11 cellular contexts compared by ENCODE assay signal in the genomic region with DNA sequence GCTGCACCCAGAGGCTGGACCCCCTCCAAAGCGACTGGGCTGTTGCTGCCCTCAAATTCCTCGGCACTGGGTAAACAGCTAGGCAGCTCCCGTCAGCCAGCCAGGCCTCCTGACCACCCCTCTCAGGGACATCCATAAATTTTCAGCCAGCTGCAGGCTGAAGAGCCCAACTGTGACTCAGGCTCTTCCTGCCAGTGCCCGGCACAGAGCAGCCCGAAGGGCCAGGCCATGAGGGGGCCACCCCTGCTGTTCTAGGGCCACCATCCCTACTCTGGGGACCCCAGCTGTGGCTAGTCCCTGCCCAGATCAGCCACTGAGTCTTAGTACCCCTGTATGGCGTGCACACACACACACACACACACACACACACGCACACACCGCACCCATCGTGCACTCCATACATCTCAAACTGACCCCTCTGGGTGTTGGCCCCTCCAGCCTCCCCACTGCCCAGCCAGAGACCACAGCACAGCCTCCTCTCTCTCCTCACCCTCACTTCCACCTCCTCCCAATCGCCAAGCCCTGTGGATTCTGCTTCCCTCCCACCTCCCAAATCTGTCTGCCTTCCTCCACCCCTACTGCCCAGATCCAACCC. TPM values are rescaled to one million over a fixed set of nuclear protein-coding genes. Genes with fewer than 3 reads are reported as not detected.
DNase-seq lines count a peak whose midpoint lies in the region; ATAC-seq and TF ChIP-seq lines count a peak whose summit lies in the region.
"Had no signal": no experiment of that assay in that cellular context is flagged by ENCODE, and none has a peak within 500 bp of the region (broad histone marks: within the 10 kb centered on the region; RNA-seq: fewer than 3 reads in every experiment).

No MANE protein-coding gene starts in this region.

- H3K27me3 Mint-ChIP-seq in GM23338 (ENCODE audit: insufficient read depth, low read depth, poor library complexity): peaks cover 7% of the 10 kb centered on the region
- H3K27me3 Mint-ChIP-seq in activated naive CD8-positive, alpha-beta T cell: no peaks in the 10 kb centered on the region
- H3K27me3 Mint-ChIP-seq in stimulated activated naive B cell treated with anti-CD40 and anti-IgM and Interleukin-4, amounts not matched to agents 10 μg/mL and 1 μg/mL and 100 μg/mL, for 72 hours: no peaks in the 10 kb centered on the region
- H3K27me3 Mint-ChIP-seq: IgD-negative memory B cell had no signal

- H3K9me3 Mint-ChIP-seq in GM23338: no peaks in the 10 kb centered on the region
- no peaks in the 10 kb centered on the region for H3K9me3 Mint-ChIP-seq in activated naive CD8-positive, alpha-beta T cell (ENCODE audit: low read depth)
- H3K9me3 Mint-ChIP-seq in stimulated activated naive B cell treated with anti-CD40 and anti-IgM and Interleukin-4, amounts not matched to agents 10 μg/mL and 1 μg/mL and 100 μg/mL, for 72 hours: no peaks in the 10 kb centered on the region
- H3K9me3 Mint-ChIP-seq: IgD-negative memory B cell had no signal

- H3K79me2 ChIP-seq in GM23338 (replicated peaks; ENCODE audit: insufficient read depth): no peaks in the 10 kb centered on the region

- no peak for TF ChIP-seq CTCF in GM23338 (conservative IDR thresholded peaks at IDR 0.05; ENCODE audit: low read depth in 2 of 2)

- no peak overlapping the region for H3K27ac ChIP-seq in GM23338 (ENCODE audit: low read depth)

- DNase-seq in GM23338 (ENCODE audit: low spot score) (no peak), kidney glomerular epithelial cell (lab: John Stamatoyannopoulos, UW) (peak; percentile 19), RKO (ENCODE audit: low spot score) (no peak)
- DNase-seq in stimulated activated naive B cell treated with anti-CD40 and anti-IgM and Interleukin-4, amounts not matched to agents 10 μg/mL and 1 μg/mL and 100 μg/mL, for 72 hours: no peak
- DNase-seq in activated effector memory CD4-positive, alpha-beta T cell treated with anti-CD3 and anti-CD28 coated beads, Interleukin-2, amount 50 U/mL, for 16 hours: no peak
- DNase-seq: activated CD8-positive, alpha-beta memory T cell treated with anti-CD3 and anti-CD28 coated beads for 24 hours; GOT3 had no signal

- ATAC-seq in GM23338 (no peak), HG03108 (IDR thresholded peaks at IDR 0.05; ENCODE audit: unreplicated experiment) (no peak)
- ATAC-seq in stimulated activated naive B cell treated with anti-CD40 and anti-IgM and Interleukin-4, amounts not matched to agents 10 μg/mL and 1 μg/mL and 100 μg/mL, for 72 hours (replicated peaks): no peak
- ATAC-seq: left lobe of liver had no signal

- no peaks in the 10 kb centered on the region for H3K36me3 Mint-ChIP-seq in GM23338 (ENCODE audit: low read depth)
- H3K36me3 Mint-ChIP-seq in activated naive CD8-positive, alpha-beta T cell: no peaks in the 10 kb centered on the region
- H3K36me3 Mint-ChIP-seq in stimulated activated naive B cell treated with anti-CD40 and anti-IgM and Interleukin-4, amounts not matched to agents 10 μg/mL and 1 μg/mL and 100 μg/mL, for 72 hours: no peaks in the 10 kb centered on the region
- H3K36me3 Mint-ChIP-seq: IgD-negative memory B cell had no signal

- H3K9me2 ChIP-seq in GM23338 (ENCODE audit: insufficient read depth): no peaks in the 10 kb centered on the region

- H3K4me3 ChIP-seq in GM23338: no peak overlapping the region

- H3K27ac Mint-ChIP-seq in GM23338: peak overlapping the region; percentile 73; the same call in 1 of the 2 replicates
- H3K27ac Mint-ChIP-seq in activated naive CD8-positive, alpha-beta T cell: peak overlapping the region; percentile 54
- H3K27ac Mint-ChIP-seq in stimulated activated naive B cell treated with anti-CD40 and anti-IgM and Interleukin-4, amounts not matched to agents 10 μg/mL and 1 μg/mL and 100 μg/mL, for 72 hours: peak overlapping the region; percentile 94

- no peak overlapping the region for H2AFZ ChIP-seq in GM23338

- H3K4me1 Mint-ChIP-seq in GM23338: peaks cover 8% of the 10 kb centered on the region
- H3K4me1 Mint-ChIP-seq in activated naive CD8-positive, alpha-beta T cell (ENCODE audit: low read depth): peaks cover 74% of the 10 kb centered on the region
- H3K4me1 Mint-ChIP-seq in stimulated activated naive B cell treated with anti-CD40 and anti-IgM and Interleukin-4, amounts not matched to agents 10 μg/mL and 1 μg/mL and 100 μg/mL, for 72 hours: peaks cover 63 to 86% of the 10 kb centered on the region in 2 donors

- no peak overlapping the region for H3K4me2 ChIP-seq in GM23338

- H3K27me3 ChIP-seq in GM23338 (ENCODE audit: insufficient read depth): no peaks in the 10 kb centered on the region

- no peaks in the 10 kb centered on the region for H3K36me3 ChIP-seq in GM23338 (ENCODE audit: insufficient read depth)

- no peaks in the 10 kb centered on the region for H3F3A ChIP-seq in GM23338 (replicated peaks; ENCODE audit: low read depth)

- H4K20me1 ChIP-seq in GM23338 (replicated peaks; ENCODE audit: insufficient read depth): no peaks in the 10 kb centered on the region

- H3K4me1 ChIP-seq in GM23338 (ENCODE audit: insufficient read depth): peaks cover 8% of the 10 kb centered on the region; the same call in 1 of the 2 replicates

- H3K4me3 Mint-ChIP-seq in GM23338: no peak overlapping the region
- H3K4me3 Mint-ChIP-seq in activated naive CD8-positive, alpha-beta T cell: no peak overlapping the region
- peak overlapping the region in 1 of 2 donors; percentile 41 for H3K4me3 Mint-ChIP-seq in stimulated activated naive B cell treated with anti-CD40 and anti-IgM and Interleukin-4, amounts not matched to agents 10 μg/mL and 1 μg/mL and 100 μg/mL, for 72 hours

TF ChIP-seq in GM23338, 12 proteins besides CTCF, POLR2A, EP300 and RAD21 (continues in another document):
- TF ChIP-seq EZH2 (IDR thresholded peaks at IDR 0.05; ENCODE audit: low read depth, unreplicated experiment) (no peak), POLR2AphosphoS5 (IDR thresholded peaks at IDR 0.05; ENCODE audit: low read depth) (no peak)
- TF ChIP-seq, protein P1, sequence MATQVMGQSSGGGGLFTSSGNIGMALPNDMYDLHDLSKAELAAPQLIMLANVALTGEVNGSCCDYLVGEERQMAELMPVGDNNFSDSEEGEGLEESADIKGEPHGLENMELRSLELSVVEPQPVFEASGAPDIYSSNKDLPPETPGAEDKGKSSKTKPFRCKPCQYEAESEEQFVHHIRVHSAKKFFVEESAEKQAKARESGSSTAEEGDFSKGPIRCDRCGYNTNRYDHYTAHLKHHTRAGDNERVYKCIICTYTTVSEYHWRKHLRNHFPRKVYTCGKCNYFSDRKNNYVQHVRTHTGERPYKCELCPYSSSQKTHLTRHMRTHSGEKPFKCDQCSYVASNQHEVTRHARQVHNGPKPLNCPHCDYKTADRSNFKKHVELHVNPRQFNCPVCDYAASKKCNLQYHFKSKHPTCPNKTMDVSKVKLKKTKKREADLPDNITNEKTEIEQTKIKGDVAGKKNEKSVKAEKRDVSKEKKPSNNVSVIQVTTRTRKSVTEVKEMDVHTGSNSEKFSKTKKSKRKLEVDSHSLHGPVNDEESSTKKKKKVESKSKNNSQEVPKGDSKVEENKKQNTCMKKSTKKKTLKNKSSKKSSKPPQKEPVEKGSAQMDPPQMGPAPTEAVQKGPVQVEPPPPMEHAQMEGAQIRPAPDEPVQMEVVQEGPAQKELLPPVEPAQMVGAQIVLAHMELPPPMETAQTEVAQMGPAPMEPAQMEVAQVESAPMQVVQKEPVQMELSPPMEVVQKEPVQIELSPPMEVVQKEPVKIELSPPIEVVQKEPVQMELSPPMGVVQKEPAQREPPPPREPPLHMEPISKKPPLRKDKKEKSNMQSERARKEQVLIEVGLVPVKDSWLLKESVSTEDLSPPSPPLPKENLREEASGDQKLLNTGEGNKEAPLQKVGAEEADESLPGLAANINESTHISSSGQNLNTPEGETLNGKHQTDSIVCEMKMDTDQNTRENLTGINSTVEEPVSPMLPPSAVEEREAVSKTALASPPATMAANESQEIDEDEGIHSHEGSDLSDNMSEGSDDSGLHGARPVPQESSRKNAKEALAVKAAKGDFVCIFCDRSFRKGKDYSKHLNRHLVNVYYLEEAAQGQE (IDR thresholded peaks at IDR 0.05; ENCODE audit: unreplicated experiment): no peak

RNA-seq across cellular contexts. Expression of a gene that starts 6.2 kb away (rescaled TPM):
- not detected in 2 replicates for total RNA-seq in GM23338 (2014; rRNA removed; shearing (Covaris generic))
- 0.21 and 1.0 TPM in 2 replicates for polyA plus RNA-seq in GM23338 (2016; fragmentation: Nextera tagmentation; extraction: Ambion mirVana)

RNA-seq across cellular contexts. Expression of a gene that starts 40.4 kb away (rescaled TPM):
- 0.31 TPM in 1 of 2 replicates, not detected in the other for total RNA-seq in GM23338 (2014; rRNA removed; shearing (Covaris generic))
- polyA plus RNA-seq in GM23338 (2016; fragmentation: Nextera tagmentation; extraction: Ambion mirVana): 0.08 and 0.21 TPM in 2 replicates
- total RNA-seq: left lobe of liver had no signal
- polyA plus RNA-seq: IgD-negative memory B cell had no signal
